Comparison of ENCODE assay signal across 1 cellular context in genomic region chr15:80162059-80162554, GRCh38.
TF ChIP-seq lines count a peak whose summit lies in the region.

No MANE protein-coding gene starts in this region.

TF ChIP-seq in HepG2, 621 proteins besides CTCF, POLR2A, EP300 and RAD21 (continued from another document):
- TF ChIP-seq IKZF5 (CRISPR knock-in tag; IDR thresholded peaks at IDR 0.05) (0 out of 2 replicates have a peak, but pooled peaks have one; percentile 9), ZNF142 (CRISPR knock-in tag; IDR thresholded peaks at IDR 0.05) (no peak), ATAD3A (CRISPR knock-in tag; IDR thresholded peaks at IDR 0.05) (no peak), CC2D1A (CRISPR knock-in tag; IDR thresholded peaks at IDR 0.05) (no peak), MAFK (conservative IDR thresholded peaks at IDR 0.05 in 1 of 2, IDR thresholded peaks at IDR 0.05 in 1 of 2; ENCODE audit: low read length in 2 of 2) (no peak), ZNF652 (CRISPR knock-in tag; IDR thresholded peaks at IDR 0.05; ENCODE audit: borderline replicate concordance, low read depth) (no peak), MZF1 (CRISPR knock-in tag; IDR thresholded peaks at IDR 0.05; ENCODE audit: borderline replicate concordance) (no peak), FOXA3 (CRISPR knock-in tag; IDR thresholded peaks at IDR 0.05) (peak; percentile 51), RELA (CRISPR knock-in tag; IDR thresholded peaks at IDR 0.05) (no peak), ZNF513 (CRISPR knock-in tag; conservative IDR thresholded peaks at IDR 0.05) (no peak), MYC (CRISPR knock-in tag; IDR thresholded peaks at IDR 0.05; ENCODE audit: borderline replicate concordance) (peak; percentile 44; the same call in 1 of the 2 replicates), THRA (CRISPR knock-in tag; IDR thresholded peaks at IDR 0.05; ENCODE audit: borderline replicate concordance) (0 out of 2 replicates have a peak, but pooled peaks have one; percentile 14), ISX (CRISPR knock-in tag; conservative IDR thresholded peaks at IDR 0.05) (no peak), TBX2 (CRISPR knock-in tag; IDR thresholded peaks at IDR 0.05; ENCODE audit: borderline replicate concordance) (peak; percentile 31; the same call in 1 of the 2 replicates), NFYC (CRISPR knock-in tag; IDR thresholded peaks at IDR 0.05) (no peak), ZNF282 (IDR thresholded peaks at IDR 0.05; ENCODE audit: partially characterized antibody) (no peak), ZNF550 (CRISPR knock-in tag; IDR thresholded peaks at IDR 0.05; ENCODE audit: borderline replicate concordance) (no peak), ZNF501 (CRISPR knock-in tag; IDR thresholded peaks at IDR 0.05) (no peak), SMC3 (IDR thresholded peaks at IDR 0.05; ENCODE audit: low read length) (no peak), HOXA7 (CRISPR knock-in tag; IDR thresholded peaks at IDR 0.05) (no peak), BHLHE40 (IDR thresholded peaks at IDR 0.05; ENCODE audit: low read length) (peak; percentile 58), ZFP1 (CRISPR knock-in tag; IDR thresholded peaks at IDR 0.05) (no peak), ZFP36L2 (CRISPR knock-in tag; IDR thresholded peaks at IDR 0.05) (no peak), NFE2L1 (CRISPR knock-in tag; IDR thresholded peaks at IDR 0.05; ENCODE audit: borderline replicate concordance) (no peak), HCFC1 (IDR thresholded peaks at IDR 0.05; ENCODE audit: low read depth, low read length) (no peak), ETV5 (CRISPR knock-in tag; IDR thresholded peaks at IDR 0.05; ENCODE audit: borderline replicate concordance) (no peak), ATF5 (CRISPR knock-in tag; IDR thresholded peaks at IDR 0.05; ENCODE audit: low read depth) (no peak), ZKSCAN8 (CRISPR knock-in tag; IDR thresholded peaks at IDR 0.05; ENCODE audit: borderline replicate concordance) (no peak), KDM1A (CRISPR knock-in tag; IDR thresholded peaks at IDR 0.05) (no peak), ZNF83 (CRISPR knock-in tag; IDR thresholded peaks at IDR 0.05; ENCODE audit: borderline replicate concordance) (no peak), PRDM4 (CRISPR knock-in tag; IDR thresholded peaks at IDR 0.05; ENCODE audit: borderline replicate concordance) (no peak), NFRKB (IDR thresholded peaks at IDR 0.05) (no peak), CEBPG (CRISPR knock-in tag; IDR thresholded peaks at IDR 0.05) (0 out of 2 replicates have a peak, but pooled peaks have one; percentile 11), SNAI1 (CRISPR knock-in tag; IDR thresholded peaks at IDR 0.05; ENCODE audit: borderline replicate concordance) (no peak), RBM22 (optimal IDR thresholded peaks at IDR 0.05; ENCODE audit: low read length) (no peak), ZSCAN12 (CRISPR knock-in tag; IDR thresholded peaks at IDR 0.05) (no peak), SAP130 (CRISPR knock-in tag; IDR thresholded peaks at IDR 0.05; ENCODE audit: low read depth) (peak; percentile 35; the same call in 1 of the 2 replicates), GABPB1 (CRISPR knock-in tag; IDR thresholded peaks at IDR 0.05) (no peak), ZNF639 (CRISPR knock-in tag; conservative IDR thresholded peaks at IDR 0.05) (no peak), ZNF616 (CRISPR knock-in tag; IDR thresholded peaks at IDR 0.05; ENCODE audit: low read depth) (no peak), TOPORS (CRISPR knock-in tag; IDR thresholded peaks at IDR 0.05) (no peak), ZNF737 (CRISPR knock-in tag; IDR thresholded peaks at IDR 0.05; ENCODE audit: borderline replicate concordance) (no peak), ZBTB46 (CRISPR knock-in tag; IDR thresholded peaks at IDR 0.05; ENCODE audit: borderline replicate concordance) (no peak)
